Comparison of ENCODE assay signal across 28 cellular contexts in genomic region chr9:116098476-116098875, GRCh38. TPM values are rescaled to one million over a fixed set of nuclear protein-coding genes. Genes with fewer than 3 reads are reported as not detected.
DNase-seq lines count a peak whose midpoint lies in the region; ATAC-seq, FAIRE-seq and TF ChIP-seq lines count a peak whose summit lies in the region.
"Had no signal": no experiment of that assay in that cellular context is flagged by ENCODE, and none has a peak within 500 bp of the region (broad histone marks: within the 10 kb centered on the region; RNA-seq: fewer than 3 reads in every experiment).

No MANE protein-coding gene starts in this region.

- H3K9ac ChIP-seq in smooth muscle cell (ENCODE audit: low read depth), result no peak overlapping the region
- H3K9ac ChIP-seq: BLaER1 had no signal

- no peak for TF ChIP-seq POLR2A in A549 (IDR thresholded peaks at IDR 0.05; ENCODE audit: low read length)
- TF ChIP-seq POLR2A in H54 (IDR thresholded peaks at IDR 0.05; ENCODE audit: low read depth, low read length), result no peak

- 72% methylated on average over 5 of the region's 5 CpGs for WGBS in A549 (ENCODE audit: missing lambda C conversion rate)
- 50% methylated on average over 5 of the region's 5 CpGs for WGBS in smooth muscle cell (ENCODE audit: low lambda C conversion rate)

- no peak overlapping the region for H3K4me2 ChIP-seq in A549
- H3K4me2 ChIP-seq in smooth muscle cell, result no peak overlapping the region
- H3K4me2 ChIP-seq: BLaER1 had no signal

- H3K9me3 ChIP-seq in A549, result no peaks in the 10 kb centered on the region
- H3K9me3 ChIP-seq in smooth muscle cell (replicated peaks; ENCODE audit: low read depth), result no peaks in the 10 kb centered on the region
- H3K9me3 ChIP-seq: BE2C, BLaER1, Caco-2 had no signal

- in situ Hi-C loops in SK-MEL-5 (cut with HindIII; ENCODE audit: low pct_unique_long_range_greater_than_20kb, low sequenced_read_pairs), result no loop called here

- H3K27ac ChIP-seq in A549, result peak overlapping the region; percentile 28 to 72; a peak in 4 of 6 replicates
- H3K27ac ChIP-seq in smooth muscle cell (ENCODE audit: low read depth), result peak overlapping the region; percentile 93
- H3K27ac ChIP-seq: 22Rv1, BLaER1 had no signal

- TF ChIP-seq CTCF in A549 (IDR thresholded peaks at IDR 0.05) (no peak), smooth muscle cell (IDR thresholded peaks at IDR 0.05; ENCODE audit: borderline replicate concordance, insufficient read depth, poor library complexity, severe bottlenecking) (no peak)

- POLR2A ChIA-PET in A549 (lab: Yijun Ruan, JAX), result no interaction called here

- peaks cover 14% of the 10 kb centered on the region for H3F3A ChIP-seq in smooth muscle cell (ENCODE audit: low read depth)

- CTCF ChIA-PET in A549 (lab: Yijun Ruan, JAX), result interaction anchor here (0.6 to 1.3 kb wide), 2 partner anchors 13 to 280 kb away, joined by 3 read pairs; no protein-coding TSS in a partner anchor

- ATAC-seq in A549, result no peak
- no peak for ATAC-seq in GM18517 (IDR thresholded peaks at IDR 0.05; ENCODE audit: unreplicated experiment)

- no peaks in the 10 kb centered on the region for H3K36me3 ChIP-seq in smooth muscle cell (ENCODE audit: low read depth)
- H3K36me3 ChIP-seq: BE2C, BLaER1 had no signal

- TF ChIP-seq EP300 in A549 (IDR thresholded peaks at IDR 0.05), result no peak

- no peaks in the 10 kb centered on the region for H3K79me2 ChIP-seq in smooth muscle cell (ENCODE audit: low read depth)

- no peaks in the 10 kb centered on the region for H4K20me1 ChIP-seq in smooth muscle cell (ENCODE audit: low read depth)
- H4K20me1 ChIP-seq: BLaER1 had no signal

- no peaks in the 10 kb centered on the region for H3K27me3 ChIP-seq in smooth muscle cell (ENCODE audit: low read depth)
- H3K27me3 ChIP-seq: BE2C, BLaER1 had no signal

- no peak overlapping the region for H2AFZ ChIP-seq in smooth muscle cell (ENCODE audit: low read depth)

- DNase-seq in A549 (ENCODE audit: low read depth in 1 of 2, low spot score in 1 of 2) (no peak), H54 (ENCODE audit: insufficient read length, low spot score) (no peak), SK-MEL-5 (ENCODE audit: low read depth, low spot score) (peak; percentile 75), smooth muscle cell (lab: John Stamatoyannopoulos, UW; ENCODE audit: unreplicated experiment) (no peak), NCI-H1092 treated with DMSO at 0.1 percent for 48 hours (lab: John Stamatoyannopoulos, UW) (no peak), EL (no peak)
- DNase-seq: ACHN; BE2C; C1 segment of cervical spinal cord; Caco-2; Calu3; CD4-positive, alpha-beta memory T cell; CD4-positive, CD25-positive, alpha-beta regulatory T cell; CD8-positive, alpha-beta memory T cell; DMS 273 treated with DMSO at 0.1 percent for 48 hours; DMS153; DMS53; DMS79; DND-41; GF-D8 had no signal

- peaks cover 44% of the 10 kb centered on the region for H3K4me1 ChIP-seq in A549
- no peaks in the 10 kb centered on the region for H3K4me1 ChIP-seq in smooth muscle cell (ENCODE audit: low read depth)
- H3K4me1 ChIP-seq: BE2C, BLaER1, Caco-2 had no signal

- H3K4me3 ChIP-seq in A549 (no peak overlapping the region), smooth muscle cell (no peak overlapping the region)
- H3K4me3 ChIP-seq: BLaER1 had no signal

- FAIRE-seq in A549 (lab: Jason Lieb, UNC) (no peak), H54 (lab: Jason Lieb, UNC) (peak; percentile 77)
- FAIRE-seq: D721Med, G401.6, GM12891 had no signal

- no peak for TF ChIP-seq RAD21 in A549 (conservative IDR thresholded peaks at IDR 0.05 in 1 of 2, IDR thresholded peaks at IDR 0.05 in 1 of 2)

TF ChIP-seq in A549, 52 proteins besides CTCF, POLR2A, EP300 and RAD21:
- TF ChIP-seq CBX8 (IDR thresholded peaks at IDR 0.05), result no peak

RNA-seq across cellular contexts. Expression of gene PAPPA, which starts 55.1 kb away (rescaled TPM):
- 127 and 156 TPM in 2 replicates for polyA plus RNA-seq in A549 (2011; rRNA removed)
- 14.1 and 18.3 TPM in 2 replicates for polyA plus RNA-seq in A549 (2012; cell fraction: cytosol; rRNA removed)
- polyA plus RNA-seq in A549 (2012; cell fraction: nucleus; rRNA removed), result 35.2 and 39.7 TPM in 2 replicates
- polyA plus RNA-seq in A549 (2017; fragmentation: RNase III; extraction: RNeasy Plus Mini Kit Qiagen cat#74134 plus additional on column Dnase treatment), result 36.8 to 41.2 TPM (median 40.0 TPM) in 3 replicates
- polyA minus RNA-seq in A549 (2011; rRNA and poly(A)+ RNA removed), result 379 and 415 TPM in 2 replicates
- 0.05 and 0.08 TPM in 2 replicates for total RNA-seq in SK-MEL-5 (2014; rRNA removed; shearing (Covaris generic))
- polyA plus RNA-seq in SK-MEL-5 (2015; cell fraction: cytosol; rRNA removed), result 0.08 and 0.13 TPM in 2 replicates
- polyA plus RNA-seq in SK-MEL-5 (2015; cell fraction: nucleus; rRNA removed), result 0.14 TPM in 1 of 2 replicates, not detected in the other
- total RNA-seq in smooth muscle cell, result 99.2 and 114 TPM in 2 replicates
- polyA plus RNA-seq in smooth muscle cell, result 27.7 and 31.5 TPM in 2 replicates
- total RNA-seq: A172; Caco-2; Calu3; CD4-positive, alpha-beta memory T cell; CD8-positive, alpha-beta memory T cell had no signal
- polyA plus RNA-seq: CD14-positive monocyte; CD4-positive, alpha-beta memory T cell; CD8-positive, alpha-beta memory T cell had no signal

Comparison
In these comparisons a context has a peak if more than half of its experiments do, and no peak if none do; other contexts are left out.
1. RNA of gene PAPPA, which starts 55.1 kb away (total RNA-seq): 99.2 to 114 TPM in smooth muscle cell; 0.05 to 0.08 TPM in SK-MEL-5; every median in the first group is over 10 times any median in the second.